In genomic region chr3:128617557-128618397, GRCh38 we compare ENCODE assay signal across 8 cellular contexts. TPM values are rescaled to one million over a fixed set of nuclear protein-coding genes. Genes with fewer than 3 reads are reported as not detected.
DNase-seq lines count a peak whose midpoint lies in the region; ATAC-seq and TF ChIP-seq lines count a peak whose summit lies in the region.

No MANE protein-coding gene starts in this region.

- peak overlapping the region; percentile 96 for H3K27ac Mint-ChIP-seq in activated CD4-positive, alpha-beta T cell treated with anti-CD3 and anti-CD28 coated beads, Interleukin-2, amount 10 ng/mL, durations not matched to agents 24 days and 14 days
- peak overlapping the region; percentile 84 for H3K27ac Mint-ChIP-seq in dendritic cell treated with granulocyte-macrophage colony-stimulating factor and Interleukin-4, amounts not matched to agents 40 ng/mL and 50 ng/mL, for 4 days

- H3K9me3 ChIP-seq in left lung, result no peaks in the 10 kb centered on the region

- H3K9me3 Mint-ChIP-seq in activated CD4-positive, alpha-beta T cell treated with anti-CD3 and anti-CD28 coated beads, Interleukin-2, amount 10 ng/mL, durations not matched to agents 24 days and 14 days, result no peaks in the 10 kb centered on the region
- H3K9me3 Mint-ChIP-seq in dendritic cell treated with granulocyte-macrophage colony-stimulating factor and Interleukin-4, amounts not matched to agents 40 ng/mL and 50 ng/mL, for 4 days, result no peaks in the 10 kb centered on the region

- peaks cover 44% of the 10 kb centered on the region for H3K36me3 Mint-ChIP-seq in activated CD4-positive, alpha-beta T cell treated with anti-CD3 and anti-CD28 coated beads, Interleukin-2, amount 10 ng/mL, durations not matched to agents 24 days and 14 days (ENCODE audit: low read depth)
- peaks cover 77% of the 10 kb centered on the region for H3K36me3 Mint-ChIP-seq in dendritic cell treated with granulocyte-macrophage colony-stimulating factor and Interleukin-4, amounts not matched to agents 40 ng/mL and 50 ng/mL, for 4 days (ENCODE audit: low read depth)

- peak; percentile 59 for TF ChIP-seq POLR2A in GM19193 (IDR thresholded peaks at IDR 0.05; ENCODE audit: extremely low read depth, insufficient read depth, insufficient read length)

- H3K27me3 Mint-ChIP-seq in activated CD4-positive, alpha-beta T cell treated with anti-CD3 and anti-CD28 coated beads, Interleukin-2, amount 10 ng/mL, durations not matched to agents 24 days and 14 days, result no peaks in the 10 kb centered on the region
- H3K27me3 Mint-ChIP-seq in dendritic cell treated with granulocyte-macrophage colony-stimulating factor and Interleukin-4, amounts not matched to agents 40 ng/mL and 50 ng/mL, for 4 days, result no peaks in the 10 kb centered on the region

- DNase-seq in Ammon's horn (ENCODE audit: low spot score), result peak; percentile 97
- peak; percentile 62 for DNase-seq in NCI-H510A treated with DMSO at 0.1 percent for 48 hours (lab: John Stamatoyannopoulos, UW)
- peak; percentile 100 for DNase-seq in activated CD4-positive, alpha-beta T cell treated with anti-CD3 and anti-CD28 coated beads, Interleukin-2, amount 10 ng/mL, durations not matched to agents 24 days and 14 days
- DNase-seq in left lung, result peak; percentile 98 to 100
- DNase-seq in stimulated activated CD4-positive, alpha-beta T cell treated with anti-CD3 and anti-CD28 coated beads, Interleukin-2, amount 100 ng/mL, for 48 hours, result peak; percentile 95 to 99

- H3K36me3 ChIP-seq in left lung, result peaks cover 0 to 50% of the 10 kb centered on the region in 2 donors

- intact Hi-C loops in activated CD4-positive, alpha-beta T cell treated with anti-CD3 and anti-CD28 coated beads, Interleukin-2, amount 10 ng/mL, durations not matched to agents 24 days and 14 days (cut with micrococcal nuclease), result loop anchor here (1.0 to 5.0 kb wide), 7 partner anchors 63 to 505 kb away; partner anchors contain the start of genes ACAD9, RAB43 and RAB7A
- intact Hi-C loops in dendritic cell treated with granulocyte-macrophage colony-stimulating factor and Interleukin-4, amounts not matched to agents 40 ng/mL and 50 ng/mL, for 4 days (cut with micrococcal nuclease), result no loop called here
- intact Hi-C loops in left lung (cut with DNase I), result loop anchor here in 1 of 2 donors (10.0 kb wide), 1 partner anchor 453 kb away; no protein-coding TSS in a partner anchor

- no peaks in the 10 kb centered on the region for H3K27me3 ChIP-seq in left lung

- H3K4me3 Mint-ChIP-seq in activated CD4-positive, alpha-beta T cell treated with anti-CD3 and anti-CD28 coated beads, Interleukin-2, amount 10 ng/mL, durations not matched to agents 24 days and 14 days, result peak overlapping the region; percentile 95
- H3K4me3 Mint-ChIP-seq in dendritic cell treated with granulocyte-macrophage colony-stimulating factor and Interleukin-4, amounts not matched to agents 40 ng/mL and 50 ng/mL, for 4 days, result peak overlapping the region; percentile 88

- peak; percentile 96 to 97 for TF ChIP-seq CTCF in left lung (IDR thresholded peaks at IDR 0.05)

- H3K4me1 Mint-ChIP-seq in activated CD4-positive, alpha-beta T cell treated with anti-CD3 and anti-CD28 coated beads, Interleukin-2, amount 10 ng/mL, durations not matched to agents 24 days and 14 days, result peaks cover 34% of the 10 kb centered on the region
- peaks cover 43% of the 10 kb centered on the region for H3K4me1 Mint-ChIP-seq in dendritic cell treated with granulocyte-macrophage colony-stimulating factor and Interleukin-4, amounts not matched to agents 40 ng/mL and 50 ng/mL, for 4 days (ENCODE audit: low read depth)

- peak overlapping the region; percentile 62 to 81 for H3K4me3 ChIP-seq in left lung

- H3K4me1 ChIP-seq in left lung, result peaks cover 18 to 60% of the 10 kb centered on the region in 2 donors

- H3K27ac ChIP-seq in left lung, result peak overlapping the region; percentile 84 to 87

- ATAC-seq in HG03439 (IDR thresholded peaks at IDR 0.05; ENCODE audit: unreplicated experiment), result peak; percentile 80
- peak; percentile 96 for ATAC-seq in left lung

RNA-seq across cellular contexts. Expression of gene RPN1, which starts 32.8 kb away (rescaled TPM):
- total RNA-seq in activated CD4-positive, alpha-beta T cell treated with anti-CD3 and anti-CD28 coated beads, Interleukin-2, amount 10 ng/mL, durations not matched to agents 24 days and 14 days, result 192 and 194 TPM in 2 replicates
- 100 to 1,000 TPM; 229 to 294 TPM for total RNA-seq in left lung

Comparison
In these comparisons a context has a peak if more than half of its experiments do, and no peak if none do; other contexts are left out.
1. Peak in every context shown above with its lines: DNase-seq, ATAC-seq, H3K4me3 ChIP-seq and H3K27ac ChIP-seq.